In genomic region chr5:172834570-172835245, GRCh38 we compare ENCODE assay signal across 1 cellular context.
TF ChIP-seq lines count a peak whose summit lies in the region.

No MANE protein-coding gene starts in this region.

TF ChIP-seq in HepG2, 621 proteins besides CTCF, POLR2A, EP300 and RAD21 (continued from another document):
- TF ChIP-seq, protein P1, sequence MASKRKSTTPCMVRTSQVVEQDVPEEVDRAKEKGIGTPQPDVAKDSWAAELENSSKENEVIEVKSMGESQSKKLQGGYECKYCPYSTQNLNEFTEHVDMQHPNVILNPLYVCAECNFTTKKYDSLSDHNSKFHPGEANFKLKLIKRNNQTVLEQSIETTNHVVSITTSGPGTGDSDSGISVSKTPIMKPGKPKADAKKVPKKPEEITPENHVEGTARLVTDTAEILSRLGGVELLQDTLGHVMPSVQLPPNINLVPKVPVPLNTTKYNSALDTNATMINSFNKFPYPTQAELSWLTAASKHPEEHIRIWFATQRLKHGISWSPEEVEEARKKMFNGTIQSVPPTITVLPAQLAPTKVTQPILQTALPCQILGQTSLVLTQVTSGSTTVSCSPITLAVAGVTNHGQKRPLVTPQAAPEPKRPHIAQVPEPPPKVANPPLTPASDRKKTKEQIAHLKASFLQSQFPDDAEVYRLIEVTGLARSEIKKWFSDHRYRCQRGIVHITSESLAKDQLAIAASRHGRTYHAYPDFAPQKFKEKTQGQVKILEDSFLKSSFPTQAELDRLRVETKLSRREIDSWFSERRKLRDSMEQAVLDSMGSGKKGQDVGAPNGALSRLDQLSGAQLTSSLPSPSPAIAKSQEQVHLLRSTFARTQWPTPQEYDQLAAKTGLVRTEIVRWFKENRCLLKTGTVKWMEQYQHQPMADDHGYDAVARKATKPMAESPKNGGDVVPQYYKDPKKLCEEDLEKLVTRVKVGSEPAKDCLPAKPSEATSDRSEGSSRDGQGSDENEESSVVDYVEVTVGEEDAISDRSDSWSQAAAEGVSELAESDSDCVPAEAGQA (IDR thresholded peaks at IDR 0.05; ENCODE audit: low read depth): no peak
- TF ChIP-seq, protein P1 (CRISPR knock-in tag; IDR thresholded peaks at IDR 0.05; ENCODE audit: borderline replicate concordance): no peak
- TF ChIP-seq IKZF4 (CRISPR knock-in tag; IDR thresholded peaks at IDR 0.05; ENCODE audit: borderline replicate concordance, low read depth, not compliant biosample characterization): no peak
- TF ChIP-seq, protein P2, sequence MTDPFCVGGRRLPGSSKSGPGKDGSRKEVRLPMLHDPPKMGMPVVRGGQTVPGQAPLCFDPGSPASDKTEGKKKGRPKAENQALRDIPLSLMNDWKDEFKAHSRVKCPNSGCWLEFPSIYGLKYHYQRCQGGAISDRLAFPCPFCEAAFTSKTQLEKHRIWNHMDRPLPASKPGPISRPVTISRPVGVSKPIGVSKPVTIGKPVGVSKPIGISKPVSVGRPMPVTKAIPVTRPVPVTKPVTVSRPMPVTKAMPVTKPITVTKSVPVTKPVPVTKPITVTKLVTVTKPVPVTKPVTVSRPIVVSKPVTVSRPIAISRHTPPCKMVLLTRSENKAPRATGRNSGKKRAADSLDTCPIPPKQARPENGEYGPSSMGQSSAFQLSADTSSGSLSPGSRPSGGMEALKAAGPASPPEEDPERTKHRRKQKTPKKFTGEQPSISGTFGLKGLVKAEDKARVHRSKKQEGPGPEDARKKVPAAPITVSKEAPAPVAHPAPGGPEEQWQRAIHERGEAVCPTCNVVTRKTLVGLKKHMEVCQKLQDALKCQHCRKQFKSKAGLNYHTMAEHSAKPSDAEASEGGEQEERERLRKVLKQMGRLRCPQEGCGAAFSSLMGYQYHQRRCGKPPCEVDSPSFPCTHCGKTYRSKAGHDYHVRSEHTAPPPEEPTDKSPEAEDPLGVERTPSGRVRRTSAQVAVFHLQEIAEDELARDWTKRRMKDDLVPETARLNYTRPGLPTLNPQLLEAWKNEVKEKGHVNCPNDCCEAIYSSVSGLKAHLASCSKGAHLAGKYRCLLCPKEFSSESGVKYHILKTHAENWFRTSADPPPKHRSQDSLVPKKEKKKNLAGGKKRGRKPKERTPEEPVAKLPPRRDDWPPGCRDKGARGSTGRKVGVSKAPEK (CRISPR knock-in tag; IDR thresholded peaks at IDR 0.05; ENCODE audit: borderline replicate concordance): no peak
- TF ChIP-seq ZNF333 (CRISPR knock-in tag; IDR thresholded peaks at IDR 0.05; ENCODE audit: borderline replicate concordance): 0 out of 2 replicates have a peak, but pooled peaks have one; percentile 34
- TF ChIP-seq ZNF432 (CRISPR knock-in tag; IDR thresholded peaks at IDR 0.05; ENCODE audit: borderline replicate concordance): no peak
- TF ChIP-seq ZFYVE20 (CRISPR knock-in tag; IDR thresholded peaks at IDR 0.05; ENCODE audit: borderline replicate concordance, low read depth): no peak
- TF ChIP-seq PHF8 (CRISPR knock-in tag; IDR thresholded peaks at IDR 0.05): no peak
- no peak for TF ChIP-seq ZNF615 (CRISPR knock-in tag; IDR thresholded peaks at IDR 0.05; ENCODE audit: borderline replicate concordance)
- no peak for TF ChIP-seq GABPA (IDR thresholded peaks at IDR 0.05; ENCODE audit: low read depth, low read length)
- TF ChIP-seq GABPA (CRISPR knock-in tag; IDR thresholded peaks at IDR 0.05; ENCODE audit: low read depth): 0 out of 2 replicates have a peak, but pooled peaks have one; percentile 13
TF ChIP-seq in HepG2: peak in this region for 37.
